ENCODE assay signal across 1 cellular context in genomic region chr17:10349403-10349802, GRCh38.
TF ChIP-seq lines count a peak whose summit lies in the region.

No MANE protein-coding gene starts in this region.

TF ChIP-seq in HepG2, 621 proteins besides CTCF, POLR2A, EP300 and RAD21:
- no peak for TF ChIP-seq HNF1A (IDR thresholded peaks at IDR 0.05; ENCODE audit: low read depth)
- no peak for TF ChIP-seq HNF1A (CRISPR knock-in tag; IDR thresholded peaks at IDR 0.05; ENCODE audit: borderline replicate concordance)
- TF ChIP-seq EHMT2 (IDR thresholded peaks at IDR 0.05; ENCODE audit: borderline replicate concordance, low read depth, low read length) = no peak
- TF ChIP-seq ZNF749 (CRISPR knock-in tag; IDR thresholded peaks at IDR 0.05; ENCODE audit: borderline replicate concordance) = no peak
- TF ChIP-seq SALL2 (CRISPR knock-in tag; IDR thresholded peaks at IDR 0.05) = no peak
- TF ChIP-seq ZNF780A (CRISPR knock-in tag; IDR thresholded peaks at IDR 0.05) = no peak
- TF ChIP-seq SMYD3 (CRISPR knock-in tag; IDR thresholded peaks at IDR 0.05) = no peak
- no peak for TF ChIP-seq KDM4B (CRISPR knock-in tag; IDR thresholded peaks at IDR 0.05)
- no peak for TF ChIP-seq ZNF589 (CRISPR knock-in tag; conservative IDR thresholded peaks at IDR 0.05)
- TF ChIP-seq STAG1 (CRISPR knock-in tag; IDR thresholded peaks at IDR 0.05) = no peak
- TF ChIP-seq RNF2 (conservative IDR thresholded peaks at IDR 0.05; ENCODE audit: low read depth) = no peak
- TF ChIP-seq ELF1 (CRISPR knock-in tag; IDR thresholded peaks at IDR 0.05) = no peak
- no peak for TF ChIP-seq ZHX1 (CRISPR knock-in tag; IDR thresholded peaks at IDR 0.05; ENCODE audit: low read depth)
- no peak for TF ChIP-seq MTF1 (CRISPR knock-in tag; IDR thresholded peaks at IDR 0.05)
